21 cellular contexts compared by ENCODE assay signal in the genomic region with DNA sequence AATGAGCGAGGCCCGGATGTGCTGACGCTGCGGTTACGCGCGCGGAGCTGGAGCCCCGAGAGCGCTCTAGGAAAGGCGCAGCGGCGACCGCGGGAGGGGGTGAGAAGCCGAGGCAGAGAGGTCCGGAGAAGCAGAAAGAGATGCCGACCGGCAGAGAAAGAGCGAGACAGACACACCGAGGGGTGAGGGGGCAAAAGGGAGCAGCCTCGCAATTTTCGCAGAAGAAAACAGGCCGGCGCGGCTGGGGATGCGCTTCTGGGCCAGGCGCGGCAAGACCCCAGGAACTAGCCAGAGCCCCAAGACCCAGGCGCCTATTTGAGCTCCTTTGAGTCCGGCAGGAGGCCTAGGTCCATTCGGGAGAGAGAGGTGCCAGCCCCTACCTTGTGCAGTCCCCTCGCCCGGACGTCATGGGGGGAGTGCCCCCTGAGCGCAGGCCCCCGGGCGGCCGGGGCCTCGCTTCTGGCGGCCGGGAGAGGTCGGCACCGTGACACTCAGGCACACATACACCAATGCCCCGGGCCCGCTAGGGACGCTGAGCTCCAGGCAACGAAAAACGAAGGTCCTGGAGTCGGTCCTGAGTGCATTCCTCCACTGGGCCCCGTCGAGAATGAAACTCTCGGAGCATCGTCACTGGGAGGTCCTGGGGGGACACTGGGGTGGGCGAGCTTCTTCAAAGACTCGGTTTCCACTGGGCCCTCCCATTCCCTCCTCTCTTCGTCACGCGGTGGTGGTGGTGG. TPM values are rescaled to one million over a fixed set of nuclear protein-coding genes. Genes with fewer than 3 reads are reported as not detected.
A peak's percentile ranks its signal among the peaks of the same experiment; 100 is the strongest.
DNase-seq lines count a peak whose midpoint lies in the region; ATAC-seq and TF ChIP-seq lines count a peak whose summit lies in the region.
"Had no signal": no experiment of that assay in that cellular context is flagged by ENCODE, and none has a peak within 500 bp of the region (broad histone marks: within the 10 kb centered on the region; RNA-seq: fewer than 3 reads in every experiment).

No MANE protein-coding gene starts in this region.

- H3K4me3 ChIP-seq in HUES64 (ENCODE audit: low read length) (peak overlapping the region; percentile 31), iPS-15b (ENCODE audit: low read depth, low read length) (peak overlapping the region; percentile 41), OCI-LY7 (ENCODE audit: low read depth, low read length, poor library complexity, severe bottlenecking) (no peak overlapping the region)
- H3K4me3 ChIP-seq: HAP-1 had no signal

- no peaks in the 10 kb centered on the region for H4K20me1 ChIP-seq in OCI-LY7 (ENCODE audit: insufficient read depth, low read length)

- H3K27me3 ChIP-seq in HUES64 (ENCODE audit: insufficient read depth, low read length), result peaks cover 98% of the 10 kb centered on the region
- peaks cover 93% of the 10 kb centered on the region for H3K27me3 ChIP-seq in iPS-15b (ENCODE audit: control insufficient read depth, insufficient read depth, low read length)

- intact Hi-C loops in activated CD4-positive, alpha-beta T cell treated with anti-CD3 and anti-CD28 coated beads, Interleukin-2, amount 10 ng/mL, durations not matched to agents 24 days and 14 days (cut with micrococcal nuclease), result no loop called here
- intact Hi-C loops in OCI-LY7 (cut with micrococcal nuclease; ENCODE audit: unreplicated experiment), result no loop called here

- H3K4me2 ChIP-seq in OCI-LY7 (ENCODE audit: low read length), result no peak overlapping the region

- H3K79me2 ChIP-seq in OCI-LY7 (ENCODE audit: insufficient read depth, low read depth, low read length), result no peaks in the 10 kb centered on the region

- BruUV-seq in OCI-LY7 (replicated peaks; lab: Mats Ljungman, UMichigan), result no TSS peak

- H3K9me3 ChIP-seq in HUES64 (ENCODE audit: insufficient read depth, low read depth, low read length) (no peaks in the 10 kb centered on the region), iPS-15b (ENCODE audit: control insufficient read depth, insufficient read depth, low read length) (no peaks in the 10 kb centered on the region), OCI-LY7 (ENCODE audit: low read length) (no peaks in the 10 kb centered on the region)
- H3K9me3 ChIP-seq: HAP-1 had no signal

- WGBS in HUES64, result 3% methylated on average over 56 of the region's 59 CpGs

- peak; percentile 59 for DNase-seq in activated CD4-positive, alpha-beta T cell treated with anti-CD3 and anti-CD28 coated beads, Interleukin-2, amount 10 ng/mL, durations not matched to agents 24 days and 14 days
- no peak for DNase-seq in activated CD4-positive, alpha-beta T cell treated with anti-CD3 and anti-CD28 coated beads, Interleukin-2, amount 50 U/mL, for 4 hours
- DNase-seq in retina (peak; percentile 89), OCI-LY7 (ENCODE audit: low spot score) (no peak)
- DNase-seq: activated CD4-positive, alpha-beta T cell treated with anti-CD3 and anti-CD28 coated beads, Interleukin-2, amount 50 U/mL, for 48 hours; anterior cingulate cortex; DMS153; foreskin melanocyte; NCI-H1694; NCI-H510A treated with DMSO at 0.1 percent for 48 hours; stimulated activated CD4-positive, alpha-beta T cell treated with anti-CD3 and anti-CD28 coated beads, Interleukin-2, amount 100 ng/mL, for 24 hours had no signal

- no peak overlapping the region for H3K27ac ChIP-seq in HUES64 (ENCODE audit: low read depth, low read length)
- no peak overlapping the region for H3K27ac ChIP-seq in OCI-LY7 (ENCODE audit: low read depth, low read length, poor library complexity, severe bottlenecking)
- H3K27ac ChIP-seq: 22Rv1, right atrium auricular region had no signal

- H3K9ac ChIP-seq in HUES64 (ENCODE audit: low read depth, low read length) (no peak overlapping the region), iPS-15b (ENCODE audit: low read depth, low read length) (no peak overlapping the region)

- POLR2A ChIA-PET in OCI-LY7 (lab: Charles Lee), result interaction anchor here (0.5 kb wide), 1 partner anchor 1581 kb away, joined by 3 read pairs; no protein-coding TSS in a partner anchor

- no peak for TF ChIP-seq CTCF in OCI-LY7 (conservative IDR thresholded peaks at IDR 0.05; ENCODE audit: low read length)

- CTCF ChIA-PET in OCI-LY7 (lab: Charles Lee; ENCODE audit: unreplicated experiment), result no interaction called here

- peaks cover 61% of the 10 kb centered on the region for H3K27me3 Mint-ChIP-seq in activated CD4-positive, alpha-beta T cell treated with anti-CD3 and anti-CD28 coated beads, Interleukin-2, amount 10 ng/mL, durations not matched to agents 24 days and 14 days

- H3K27ac Mint-ChIP-seq in activated CD4-positive, alpha-beta T cell treated with anti-CD3 and anti-CD28 coated beads, Interleukin-2, amount 10 ng/mL, durations not matched to agents 24 days and 14 days, result peak overlapping the region; percentile 37

- no peaks in the 10 kb centered on the region for H3K9me3 Mint-ChIP-seq in activated CD4-positive, alpha-beta T cell treated with anti-CD3 and anti-CD28 coated beads, Interleukin-2, amount 10 ng/mL, durations not matched to agents 24 days and 14 days
- H3K9me3 Mint-ChIP-seq: neural crest cell had no signal

- H3K36me3 ChIP-seq in HUES64 (ENCODE audit: insufficient read depth, low read length) (no peaks in the 10 kb centered on the region), iPS-15b (ENCODE audit: control insufficient read depth, insufficient read depth, low read length) (no peaks in the 10 kb centered on the region), OCI-LY7 (ENCODE audit: insufficient read depth, low read length) (no peaks in the 10 kb centered on the region)
- H3K36me3 ChIP-seq: HAP-1, right atrium auricular region had no signal

- H3K4me1 ChIP-seq in HUES64 (ENCODE audit: insufficient read depth, low read length) (peaks cover 13% of the 10 kb centered on the region), iPS-15b (ENCODE audit: control insufficient read depth, insufficient read depth, low read length) (peaks cover 3% of the 10 kb centered on the region), OCI-LY7 (ENCODE audit: insufficient read depth, low read length, poor library complexity, severe bottlenecking) (no peaks in the 10 kb centered on the region)
- H3K4me1 ChIP-seq: HAP-1 had no signal

- H2AFZ ChIP-seq in OCI-LY7 (ENCODE audit: low read length), result no peak overlapping the region

- no peak for ATAC-seq in HG02798 (IDR thresholded peaks at IDR 0.05; ENCODE audit: poor library complexity, unreplicated experiment)
- no peak for ATAC-seq in GM18873 (IDR thresholded peaks at IDR 0.05; ENCODE audit: low FRiP score, unreplicated experiment)

- no peak overlapping the region for H3K4me3 Mint-ChIP-seq in activated CD4-positive, alpha-beta T cell treated with anti-CD3 and anti-CD28 coated beads, Interleukin-2, amount 10 ng/mL, durations not matched to agents 24 days and 14 days
- H3K4me3 Mint-ChIP-seq: neural crest cell had no signal

- peaks cover 7% of the 10 kb centered on the region for H3K4me1 Mint-ChIP-seq in activated CD4-positive, alpha-beta T cell treated with anti-CD3 and anti-CD28 coated beads, Interleukin-2, amount 10 ng/mL, durations not matched to agents 24 days and 14 days
- H3K4me1 Mint-ChIP-seq: neural crest cell had no signal

- no peaks in the 10 kb centered on the region for H3K9me2 ChIP-seq in OCI-LY7 (ENCODE audit: insufficient read depth, low read length)

- H3K36me3 Mint-ChIP-seq in activated CD4-positive, alpha-beta T cell treated with anti-CD3 and anti-CD28 coated beads, Interleukin-2, amount 10 ng/mL, durations not matched to agents 24 days and 14 days (ENCODE audit: low read depth), result no peaks in the 10 kb centered on the region

RNA-seq across cellular contexts. Expression of gene HMX1, which starts 13.3 kb away (rescaled TPM):
- total RNA-seq in activated CD4-positive, alpha-beta T cell treated with anti-CD3 and anti-CD28 coated beads, Interleukin-2, amount 10 ng/mL, durations not matched to agents 24 days and 14 days, result not detected in 2 replicates
- 0.25 TPM for polyA plus RNA-seq in HUES64 (2013, experiment 1 of 2)
- 0.13 TPM for polyA plus RNA-seq in HUES64 (2013, experiment 2 of 2)
- total RNA-seq in OCI-LY7 (2014; rRNA removed; shearing (Covaris generic)), result not detected in 2 replicates
- total RNA-seq in OCI-LY7 (2022), result not detected in 2 replicates
- total RNA-seq: HT-29, M059J, right atrium auricular region had no signal

Comparison
In these comparisons a context has a peak if more than half of its experiments do, and no peak if none do; other contexts are left out.
1. DNase-seq: peak in activated CD4-positive, alpha-beta T cell treated with anti-CD3 and anti-CD28 coated beads, Interleukin-2, amount 10 ng/mL, durations not matched to agents 24 days and 14 days (single experiment) and retina (single experiment); none in activated CD4-positive, alpha-beta T cell treated with anti-CD3 and anti-CD28 coated beads, Interleukin-2, amount 50 U/mL, for 4 hours (0 of 2) and OCI-LY7 (single experiment).